ENCODE assay signal across 13 cellular contexts in the genomic region with DNA sequence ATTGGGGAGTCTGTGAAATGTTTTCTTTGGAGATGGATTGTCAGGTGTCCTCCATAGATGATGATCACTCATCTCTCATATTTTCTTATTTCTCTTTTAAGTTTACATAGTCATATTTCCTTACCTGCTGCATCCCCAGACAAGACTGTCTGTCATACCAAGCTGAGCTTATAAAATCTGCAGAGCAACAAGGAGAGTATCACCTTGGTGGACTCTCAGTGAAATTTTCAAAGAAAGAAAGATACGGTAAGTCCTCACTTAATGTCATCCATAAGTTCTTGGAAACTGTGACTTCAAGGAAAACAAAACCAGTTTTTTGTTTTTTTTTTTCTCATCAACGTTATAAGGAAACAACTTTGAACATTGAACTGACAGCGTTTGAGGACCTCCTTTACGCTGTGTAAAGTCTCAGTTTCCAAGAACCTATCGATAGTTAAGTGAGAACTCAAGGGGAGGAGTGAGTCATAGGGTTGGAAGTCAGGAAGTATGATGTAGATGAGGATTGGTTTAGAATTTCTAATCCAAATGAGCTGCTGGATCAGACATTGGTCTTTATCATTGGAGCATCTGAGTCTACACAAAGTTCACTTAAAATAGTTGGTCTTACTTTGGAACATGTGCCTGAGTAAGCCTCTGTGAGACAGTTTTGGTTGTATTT. TPM values are rescaled to one million over a fixed set of nuclear protein-coding genes. Genes with fewer than 3 reads are reported as not detected.
A peak's percentile ranks its signal among the peaks of the same experiment; 100 is the strongest.
DNase-seq lines count a peak whose midpoint lies in the region; ATAC-seq and TF ChIP-seq lines count a peak whose summit lies in the region.
"Had no signal": no experiment of that assay in that cellular context is flagged by ENCODE, and none has a peak within 500 bp of the region (broad histone marks: within the 10 kb centered on the region; RNA-seq: fewer than 3 reads in every experiment).

No MANE protein-coding gene starts in this region.

- no peak for ATAC-seq in CD8-positive, alpha-beta T cell
- ATAC-seq in GM19328 (IDR thresholded peaks at IDR 0.05; ENCODE audit: unreplicated experiment) = no peak
- ATAC-seq: right cardiac atrium had no signal

- H3K9me3 ChIP-seq in CD8-positive, alpha-beta T cell (ENCODE audit: low read length) = no peaks in the 10 kb centered on the region
- H3K9me3 ChIP-seq: colonic mucosa, esophagus muscularis mucosa had no signal

- H3K27me3 ChIP-seq in CD8-positive, alpha-beta T cell (ENCODE audit: insufficient read depth, low read length) = no peaks in the 10 kb centered on the region
- H3K27me3 ChIP-seq: colonic mucosa, esophagus muscularis mucosa had no signal

- H3K9me3 Mint-ChIP-seq in CD8-positive, alpha-beta T cell = no peaks in the 10 kb centered on the region
- H3K9me3 Mint-ChIP-seq in activated T-helper 1 cell treated with anti-CD3 and anti-CD28 coated beads, Interleukin-12 subunit alpha, Interleukin-12 subunit beta, Interleukin-2, Interleukin-4 antibody, amounts not matched to agents 30 ng/mL and 10 ng/mL and 1 ng/mL, durations not matched to agents 14 hours and 24 hours and 36 hours = no peaks in the 10 kb centered on the region

- POLR2A ChIA-PET in CD8-positive, alpha-beta T cell (lab: Charles Lee) = interaction anchor here (0.6 kb wide), 1 partner anchor 51 kb away, joined by 3 read pairs; no protein-coding TSS in a partner anchor

- no peak overlapping the region for H3K4me3 ChIP-seq in CD8-positive, alpha-beta T cell (ENCODE audit: low read depth, low read length)
- H3K4me3 ChIP-seq: colonic mucosa, esophagus muscularis mucosa had no signal

- intact Hi-C loops in CD8-positive, alpha-beta T cell (cut with DNase I, micrococcal nuclease) = no loop called here
- intact Hi-C loops in activated T-helper 1 cell treated with anti-CD3 and anti-CD28 coated beads, Interleukin-12 subunit alpha, Interleukin-12 subunit beta, Interleukin-2, Interleukin-4 antibody, amounts not matched to agents 30 ng/mL and 10 ng/mL and 1 ng/mL, durations not matched to agents 14 hours and 24 hours and 36 hours (cut with micrococcal nuclease) = loop anchor here (1.0 to 2.0 kb wide), 3 partner anchors 15 to 45 kb away; a partner anchor contains a TSS

- H3K4me3 Mint-ChIP-seq in CD8-positive, alpha-beta T cell = no peak overlapping the region
- H3K4me3 Mint-ChIP-seq in activated T-helper 1 cell treated with anti-CD3 and anti-CD28 coated beads, Interleukin-12 subunit alpha, Interleukin-12 subunit beta, Interleukin-2, Interleukin-4 antibody, amounts not matched to agents 30 ng/mL and 10 ng/mL and 1 ng/mL, durations not matched to agents 14 hours and 24 hours and 36 hours = peak overlapping the region; percentile 59

- H3K4me1 Mint-ChIP-seq in CD8-positive, alpha-beta T cell (ENCODE audit: low read depth) = peaks cover 20% of the 10 kb centered on the region
- peaks cover 45% of the 10 kb centered on the region for H3K4me1 Mint-ChIP-seq in activated T-helper 1 cell treated with anti-CD3 and anti-CD28 coated beads, Interleukin-12 subunit alpha, Interleukin-12 subunit beta, Interleukin-2, Interleukin-4 antibody, amounts not matched to agents 30 ng/mL and 10 ng/mL and 1 ng/mL, durations not matched to agents 14 hours and 24 hours and 36 hours (ENCODE audit: low read depth)

- no peak for TF ChIP-seq CTCF in CD8-positive, alpha-beta T cell (IDR thresholded peaks at IDR 0.05)

- peaks cover 3% of the 10 kb centered on the region for H3K36me3 ChIP-seq in CD8-positive, alpha-beta T cell (ENCODE audit: insufficient read depth, low read length)
- H3K36me3 ChIP-seq: colonic mucosa had no signal

- peaks cover 76% of the 10 kb centered on the region for H3K36me3 Mint-ChIP-seq in CD8-positive, alpha-beta T cell
- H3K36me3 Mint-ChIP-seq in activated T-helper 1 cell treated with anti-CD3 and anti-CD28 coated beads, Interleukin-12 subunit alpha, Interleukin-12 subunit beta, Interleukin-2, Interleukin-4 antibody, amounts not matched to agents 30 ng/mL and 10 ng/mL and 1 ng/mL, durations not matched to agents 14 hours and 24 hours and 36 hours (ENCODE audit: low read depth) = peaks cover 36% of the 10 kb centered on the region

- no peak overlapping the region for H3K27ac ChIP-seq in CD8-positive, alpha-beta T cell (ENCODE audit: low read depth, low read length)
- H3K27ac ChIP-seq: C4-2B, colonic mucosa, esophagus muscularis mucosa had no signal

- peaks cover 3% of the 10 kb centered on the region for H3K4me1 ChIP-seq in CD8-positive, alpha-beta T cell (ENCODE audit: insufficient read depth, low read length)
- H3K4me1 ChIP-seq: colonic mucosa had no signal

- peak overlapping the region; percentile 41 for H3K27ac Mint-ChIP-seq in CD8-positive, alpha-beta T cell
- H3K27ac Mint-ChIP-seq in activated T-helper 1 cell treated with anti-CD3 and anti-CD28 coated beads, Interleukin-12 subunit alpha, Interleukin-12 subunit beta, Interleukin-2, Interleukin-4 antibody, amounts not matched to agents 30 ng/mL and 10 ng/mL and 1 ng/mL, durations not matched to agents 14 hours and 24 hours and 36 hours = peak overlapping the region; percentile 78

- no peak for DNase-seq in CD8-positive, alpha-beta T cell
- DNase-seq in HS-27A (ENCODE audit: low read depth) (peak; percentile 20), glomerular visceral epithelial cell (ENCODE audit: extremely low spot score) (peak; percentile 12), ureter (ENCODE audit: low spot score) (no peak), NCI-H1105 (lab: John Stamatoyannopoulos, UW) (no peak), NCI-H446 treated with DMSO at 0.1 percent for 48 hours (lab: John Stamatoyannopoulos, UW) (no peak)
- no peak for DNase-seq in activated T-helper 1 cell treated with anti-CD3 and anti-CD28 coated beads, Interleukin-12 subunit alpha, Interleukin-12 subunit beta, Interleukin-2, Interleukin-4 antibody, amounts not matched to agents 30 ng/mL and 10 ng/mL and 1 ng/mL, durations not matched to agents 14 hours and 24 hours and 36 hours (ENCODE audit: low spot score)
- DNase-seq: colonic mucosa, right cardiac atrium, substantia nigra had no signal

- no peaks in the 10 kb centered on the region for H3K27me3 Mint-ChIP-seq in CD8-positive, alpha-beta T cell (ENCODE audit: low read depth)
- no peaks in the 10 kb centered on the region for H3K27me3 Mint-ChIP-seq in activated T-helper 1 cell treated with anti-CD3 and anti-CD28 coated beads, Interleukin-12 subunit alpha, Interleukin-12 subunit beta, Interleukin-2, Interleukin-4 antibody, amounts not matched to agents 30 ng/mL and 10 ng/mL and 1 ng/mL, durations not matched to agents 14 hours and 24 hours and 36 hours (ENCODE audit: insufficient read depth)

- CTCF ChIA-PET in CD8-positive, alpha-beta T cell (lab: Charles Lee) = no interaction called here

RNA-seq across cellular contexts. Expression of a gene that starts 45.5 kb away (rescaled TPM):
- total RNA-seq in CD8-positive, alpha-beta T cell = 10 to 100 TPM; 29.5 to 31.1 TPM
- total RNA-seq in activated T-helper 1 cell treated with anti-CD3 and anti-CD28 coated beads, Interleukin-12 subunit alpha, Interleukin-12 subunit beta, Interleukin-2, Interleukin-4 antibody, amounts not matched to agents 30 ng/mL and 10 ng/mL and 1 ng/mL, durations not matched to agents 14 hours and 24 hours and 36 hours = 39.1 and 41.8 TPM in 2 replicates
- total RNA-seq in ureter = 77.9 TPM

Comparison
In these comparisons a context has a peak if more than half of its experiments do, and no peak if none do; other contexts are left out.
1. DNase-seq: peak in HS-27A (single experiment) and glomerular visceral epithelial cell (single experiment); none in CD8-positive, alpha-beta T cell (0 of 7), activated T-helper 1 cell treated with anti-CD3 and anti-CD28 coated beads, Interleukin-12 subunit alpha, Interleukin-12 subunit beta, Interleukin-2, Interleukin-4 antibody, amounts not matched to agents 30 ng/mL and 10 ng/mL and 1 ng/mL, durations not matched to agents 14 hours and 24 hours and 36 hours (single experiment), ureter (single experiment), NCI-H1105 (single experiment) and NCI-H446 treated with DMSO at 0.1 percent for 48 hours (single experiment).